Comparison of ENCODE assay signal across 32 cellular contexts in the genomic region with DNA sequence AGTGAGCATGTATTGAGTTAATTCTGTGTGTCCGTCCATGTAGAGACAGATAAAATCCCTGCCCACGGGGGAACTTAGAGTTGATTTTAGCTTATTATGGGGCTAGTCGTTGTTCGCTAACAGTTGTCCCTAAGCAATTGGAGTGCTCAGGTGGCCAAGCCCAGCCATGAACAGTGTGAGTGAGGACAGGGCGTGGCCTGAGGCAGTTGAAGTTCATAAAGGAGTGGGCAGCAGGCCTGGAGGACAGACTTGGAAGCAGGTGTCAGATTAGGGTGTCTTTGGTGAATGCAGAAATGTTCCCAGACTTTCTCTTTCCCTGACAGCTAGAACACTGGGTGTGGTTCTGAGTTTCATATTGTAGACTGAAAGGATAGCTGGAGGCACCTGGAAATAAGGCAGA. TPM values are rescaled to one million over a fixed set of nuclear protein-coding genes. Genes with fewer than 3 reads are reported as not detected.
"Had no signal": no experiment of that assay in that cellular context is flagged by ENCODE, and none has a peak within 500 bp of the region (broad histone marks: within the 10 kb centered on the region; RNA-seq: fewer than 3 reads in every experiment).

No MANE protein-coding gene starts in this region.

- H3K27me3 ChIP-seq: adrenal gland, body of pancreas, esophagus squamous epithelium, gastroesophageal sphincter had no signal

- H3K4me1 Mint-ChIP-seq: activated B cell treated with CpG ODN at 0.5 μM for 24 hours; activated naive CD8-positive, alpha-beta T cell treated with anti-CD3 and anti-CD28 coated beads, Interleukin-2, amount 50 U/mL, for 24 hours had no signal

- H3K9me3 Mint-ChIP-seq: activated B cell treated with CpG ODN at 0.5 μM for 24 hours; activated CD8-positive, alpha-beta T cell treated with anti-CD3 and anti-CD28 coated beads for 36 hours; activated naive CD4-positive, alpha-beta T cell treated with anti-CD3 and anti-CD28 coated beads for 36 hours; activated naive CD4-positive, alpha-beta T cell treated with anti-CD3 and anti-CD28 coated beads, Interleukin-2, amount 50 U/mL, for 24 hours; activated naive CD8-positive, alpha-beta T cell treated with anti-CD3 and anti-CD28 coated beads for 36 hours; activated naive CD8-positive, alpha-beta T cell treated with anti-CD3 and anti-CD28 coated beads, Interleukin-2, amount 50 U/mL, for 24 hours; activated T-cell treated with anti-CD3 and anti-CD28 coated beads, Interleukin-2, amount 50 U/mL, for 4 hours; activated T-helper 2 cell treated with anti-CD3 and anti-CD28 coated beads, Interferon-gamma antibody, Interleukin-2, Interleukin-4, amounts not matched to agents 10 μg/mL and 5 μg/mL and 100 μg/mL, durations not matched to agents 14 hours and 24 hours and 36 hours; effector memory CD8-positive, alpha-beta T cell; T-helper 2 cell treated with Interferon-gamma antibody and Interleukin-4, amounts not matched to agents 5 μg/mL and 100 μg/mL, for 36 hours had no signal

- DNase-seq: activated B cell treated with CpG ODN at 0.5 μM for 24 hours; activated CD4-positive, alpha-beta T cell treated with anti-CD3 and anti-CD28 coated beads for 48 hours; activated CD4-positive, alpha-beta T cell treated with anti-CD3 and anti-CD28 coated beads, Interleukin-2, amount 50 U/mL, for 1 hour; activated CD4-positive, alpha-beta T cell treated with anti-CD3 and anti-CD28 coated beads, Interleukin-2, amount 50 U/mL, for 48 hours; activated CD8-positive, alpha-beta memory T cell treated with anti-CD3 and anti-CD28 coated beads for 24 hours; activated CD8-positive, alpha-beta T cell treated with anti-CD3 and anti-CD28 coated beads for 36 hours; activated effector memory CD4-positive, alpha-beta T cell treated with anti-CD3 and anti-CD28 coated beads, Interleukin-2, amount 50 U/mL, for 16 hours; activated naive CD4-positive, alpha-beta T cell treated with anti-CD3 and anti-CD28 coated beads for 36 hours; activated naive CD8-positive, alpha-beta T cell treated with anti-CD3 and anti-CD28 coated beads for 36 hours; activated naive CD8-positive, alpha-beta T cell treated with anti-CD3 and anti-CD28 coated beads, Interleukin-2, amount 50 U/mL, for 24 hours; activated T-cell treated with anti-CD3 and anti-CD28 coated beads, Interleukin-2, amount 50 U/mL, for 4 hours; adrenal gland; amygdala; aorta; body of pancreas; caudate nucleus; cortex of kidney; dermis blood vessel endothelial cell; effector CD4-positive, alpha-beta T cell; effector memory CD8-positive, alpha-beta T cell; esophagus squamous epithelium; foreskin melanocyte; T-helper 1 cell; T-helper 17 cell; T1000; WERI-Rb-1 had no signal

- H3K27ac Mint-ChIP-seq: activated B cell treated with CpG ODN at 0.5 μM for 24 hours; activated CD8-positive, alpha-beta T cell treated with anti-CD3 and anti-CD28 coated beads for 36 hours; activated naive CD4-positive, alpha-beta T cell treated with anti-CD3 and anti-CD28 coated beads for 36 hours; activated naive CD4-positive, alpha-beta T cell treated with anti-CD3 and anti-CD28 coated beads, Interleukin-2, amount 50 U/mL, for 24 hours; activated naive CD8-positive, alpha-beta T cell treated with anti-CD3 and anti-CD28 coated beads for 36 hours; activated naive CD8-positive, alpha-beta T cell treated with anti-CD3 and anti-CD28 coated beads, Interleukin-2, amount 50 U/mL, for 24 hours; activated T-helper 2 cell treated with anti-CD3 and anti-CD28 coated beads, Interferon-gamma antibody, Interleukin-2, Interleukin-4, amounts not matched to agents 10 μg/mL and 5 μg/mL and 100 μg/mL, durations not matched to agents 14 hours and 24 hours and 36 hours; effector memory CD8-positive, alpha-beta T cell; T-helper 17 cell; T-helper 2 cell treated with Interferon-gamma antibody and Interleukin-4, amounts not matched to agents 5 μg/mL and 100 μg/mL, for 36 hours had no signal

- H3K36me3 Mint-ChIP-seq: activated naive CD4-positive, alpha-beta T cell treated with anti-CD3 and anti-CD28 coated beads, Interleukin-2, amount 50 U/mL, for 24 hours; activated naive CD8-positive, alpha-beta T cell treated with anti-CD3 and anti-CD28 coated beads for 36 hours had no signal

- H3K27me3 Mint-ChIP-seq: activated CD8-positive, alpha-beta T cell treated with anti-CD3 and anti-CD28 coated beads for 36 hours; activated naive CD4-positive, alpha-beta T cell treated with anti-CD3 and anti-CD28 coated beads, Interleukin-2, amount 50 U/mL, for 24 hours; activated naive CD8-positive, alpha-beta T cell treated with anti-CD3 and anti-CD28 coated beads, Interleukin-2, amount 50 U/mL, for 24 hours had no signal

- H3K4me1 ChIP-seq: adrenal gland, body of pancreas, esophagus squamous epithelium, gastroesophageal sphincter had no signal

- H3K4me3 Mint-ChIP-seq: activated B cell treated with CpG ODN at 0.5 μM for 24 hours; activated CD8-positive, alpha-beta T cell treated with anti-CD3 and anti-CD28 coated beads for 36 hours; activated naive CD4-positive, alpha-beta T cell treated with anti-CD3 and anti-CD28 coated beads for 36 hours; activated naive CD4-positive, alpha-beta T cell treated with anti-CD3 and anti-CD28 coated beads, Interleukin-2, amount 50 U/mL, for 24 hours; activated naive CD8-positive, alpha-beta T cell treated with anti-CD3 and anti-CD28 coated beads for 36 hours; activated naive CD8-positive, alpha-beta T cell treated with anti-CD3 and anti-CD28 coated beads, Interleukin-2, amount 50 U/mL, for 24 hours; activated T-cell treated with anti-CD3 and anti-CD28 coated beads, Interleukin-2, amount 50 U/mL, for 4 hours; effector memory CD8-positive, alpha-beta T cell; T-helper 17 cell; T-helper 2 cell treated with Interferon-gamma antibody and Interleukin-4, amounts not matched to agents 5 μg/mL and 100 μg/mL, for 36 hours had no signal

- ATAC-seq: activated CD4-positive, CD25-positive, alpha-beta regulatory T cell treated with anti-CD3 and anti-CD28 coated beads, Interleukin-2, amount 50 U/mL, for 24 hours; activated CD8-positive, alpha-beta T cell treated with anti-CD3 and anti-CD28 coated beads for 36 hours; activated T-cell treated with anti-CD3 and anti-CD28 coated beads, Interleukin-2, amount 50 U/mL, for 4 hours; body of pancreas; effector memory CD8-positive, alpha-beta T cell; gastroesophageal sphincter; T-helper 17 cell had no signal

- H3K36me3 ChIP-seq: adrenal gland, esophagus squamous epithelium, gastroesophageal sphincter, WERI-Rb-1 had no signal

- H3K4me3 ChIP-seq: adrenal gland, body of pancreas, esophagus squamous epithelium, gastroesophageal sphincter had no signal

- H3K27ac ChIP-seq: adrenal gland, body of pancreas, epithelial cell of prostate, esophagus squamous epithelium, gastroesophageal sphincter, WERI-Rb-1 had no signal

- H3K9me3 ChIP-seq: adrenal gland, body of pancreas, esophagus squamous epithelium, gastroesophageal sphincter had no signal

RNA-seq across cellular contexts. Expression of gene FGD5, which starts 59.9 kb away (rescaled TPM):
- total RNA-seq: activated B cell treated with CpG ODN at 0.5 μM for 24 hours; activated CD8-positive, alpha-beta T cell treated with anti-CD3 and anti-CD28 coated beads for 36 hours; activated naive CD4-positive, alpha-beta T cell treated with anti-CD3 and anti-CD28 coated beads for 36 hours; T-helper 17 cell had no signal
